Comparison of ENCODE assay signal across 1 cellular context in genomic region chr17:80650751-80651173, GRCh38.
TF ChIP-seq lines count a peak whose summit lies in the region.

No MANE protein-coding gene starts in this region.

TF ChIP-seq in WTC11, 78 proteins besides CTCF, POLR2A, EP300 and RAD21 (continued from another document):
- TF ChIP-seq ZNF532 (CRISPR knock-in tag; IDR thresholded peaks at IDR 0.05; ENCODE audit: borderline replicate concordance): no peak
- TF ChIP-seq, protein P1, sequence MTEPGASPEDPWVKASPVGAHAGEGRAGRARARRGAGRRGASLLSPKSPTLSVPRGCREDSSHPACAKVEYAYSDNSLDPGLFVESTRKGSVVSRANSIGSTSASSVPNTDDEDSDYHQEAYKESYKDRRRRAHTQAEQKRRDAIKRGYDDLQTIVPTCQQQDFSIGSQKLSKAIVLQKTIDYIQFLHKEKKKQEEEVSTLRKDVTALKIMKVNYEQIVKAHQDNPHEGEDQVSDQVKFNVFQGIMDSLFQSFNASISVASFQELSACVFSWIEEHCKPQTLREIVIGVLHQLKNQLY (CRISPR knock-in tag; IDR thresholded peaks at IDR 0.05): no peak
